In genomic region chr17:76700627-76701470, GRCh38 we compare ENCODE assay signal across 1 cellular context.
TF ChIP-seq lines count a peak whose summit lies in the region.

No MANE protein-coding gene starts in this region.

TF ChIP-seq in WTC11, 78 proteins besides CTCF, POLR2A, EP300 and RAD21 (continued from another document):
- TF ChIP-seq, protein P1, sequence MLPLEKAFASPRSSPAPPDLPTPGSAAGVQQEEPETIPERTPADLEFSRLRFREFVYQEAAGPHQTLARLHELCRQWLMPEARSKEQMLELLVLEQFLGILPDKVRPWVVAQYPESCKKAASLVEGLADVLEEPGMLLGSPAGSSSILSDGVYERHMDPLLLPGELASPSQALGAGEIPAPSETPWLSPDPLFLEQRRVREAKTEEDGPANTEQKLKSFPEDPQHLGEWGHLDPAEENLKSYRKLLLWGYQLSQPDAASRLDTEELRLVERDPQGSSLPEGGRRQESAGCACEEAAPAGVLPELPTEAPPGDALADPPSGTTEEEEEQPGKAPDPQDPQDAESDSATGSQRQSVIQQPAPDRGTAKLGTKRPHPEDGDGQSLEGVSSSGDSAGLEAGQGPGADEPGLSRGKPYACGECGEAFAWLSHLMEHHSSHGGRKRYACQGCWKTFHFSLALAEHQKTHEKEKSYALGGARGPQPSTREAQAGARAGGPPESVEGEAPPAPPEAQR (CRISPR knock-in tag; IDR thresholded peaks at IDR 0.05): no peak
- TF ChIP-seq SMAD3 (CRISPR knock-in tag; IDR thresholded peaks at IDR 0.05; ENCODE audit: borderline replicate concordance) (no peak), CREM (CRISPR knock-in tag; IDR thresholded peaks at IDR 0.05) (no peak), E2F4 (CRISPR knock-in tag; IDR thresholded peaks at IDR 0.05; ENCODE audit: borderline replicate concordance, low read depth) (no peak), AFF4 (CRISPR knock-in tag; IDR thresholded peaks at IDR 0.05; ENCODE audit: borderline replicate concordance) (no peak), NFE2L1 (CRISPR knock-in tag; IDR thresholded peaks at IDR 0.05) (no peak), PREB (CRISPR knock-in tag; IDR thresholded peaks at IDR 0.05; ENCODE audit: borderline replicate concordance) (no peak), ZNF396 (CRISPR knock-in tag; IDR thresholded peaks at IDR 0.05; ENCODE audit: borderline replicate concordance) (no peak), HMGA2 (CRISPR knock-in tag; IDR thresholded peaks at IDR 0.05) (no peak)
